ENCODE assay signal across 10 cellular contexts in genomic region chr15:91524534-91524933, GRCh38.
"Had no signal": no experiment of that assay in that cellular context is flagged by ENCODE, and none has a peak within 500 bp of the region (broad histone marks: within the 10 kb centered on the region; RNA-seq: fewer than 3 reads in every experiment).

No MANE protein-coding gene starts in this region.

- H2AFZ ChIP-seq: GM23338 had no signal

- H3K9me3 Mint-ChIP-seq: HFFc6 had no signal

- FAIRE-seq: H1, H54, HTR-8/SVneo had no signal

- DNase-seq: H9, HCEC 1CT, HFFc6, IMR-90, KBM-7 had no signal

- H3K4me1 Mint-ChIP-seq: GM23338 had no signal

- H3K4me3 Mint-ChIP-seq: GM23338, H9, HFFc6 had no signal

- ATAC-seq: GM23338 had no signal

- H3K4me3 ChIP-seq: GM23338 had no signal

- H3K27ac Mint-ChIP-seq: GM23338, H9, HFFc6 had no signal

- H3K9ac ChIP-seq: KMS-11 had no signal

- H3K4me2 ChIP-seq: GM23338, KMS-11 had no signal

- H3K27ac ChIP-seq: KMS-11 had no signal
